1 cellular context compared by ENCODE assay signal in the genomic region with DNA sequence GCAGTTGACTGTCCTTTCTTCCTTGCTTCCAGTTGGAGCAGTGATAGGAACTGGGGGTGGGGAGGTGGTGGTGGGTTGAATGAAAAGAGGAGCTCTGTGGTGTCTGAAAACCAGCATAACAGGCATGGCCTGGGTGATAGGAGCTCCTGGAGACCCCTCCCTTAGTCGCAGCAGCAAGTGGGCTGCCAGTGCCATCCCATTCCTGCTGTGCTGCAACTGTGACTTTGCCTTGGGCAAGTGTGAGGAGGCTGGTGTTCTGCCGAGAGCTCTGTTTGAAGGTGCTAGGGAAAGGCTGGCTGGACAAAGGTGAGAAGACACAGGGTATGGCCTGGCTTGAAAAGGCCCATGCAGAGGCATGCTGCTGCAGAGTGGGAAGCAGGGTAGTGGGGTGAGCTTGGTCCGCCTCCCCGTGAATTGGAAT.
A peak's percentile ranks its signal among the peaks of the same experiment; 100 is the strongest.
TF ChIP-seq lines count a peak whose summit lies in the region.

No MANE protein-coding gene starts in this region.

TF ChIP-seq in H1, 55 proteins besides CTCF, POLR2A, EP300 and RAD21:
- TF ChIP-seq PHF8 (conservative IDR thresholded peaks at IDR 0.05; ENCODE audit: low read depth, low read length): no peak
- no peak for TF ChIP-seq SP4 (IDR thresholded peaks at IDR 0.05; ENCODE audit: low read length)
- no peak for TF ChIP-seq SIX5 (IDR thresholded peaks at IDR 0.05; ENCODE audit: low read depth, low read length)
- peak; percentile 3; the same call in 1 of the 2 replicates for TF ChIP-seq POLR2AphosphoS5 (IDR thresholded peaks at IDR 0.05; ENCODE audit: low read depth, low read length)
- no peak for TF ChIP-seq SP1 (IDR thresholded peaks at IDR 0.05; ENCODE audit: low read depth, low read length)
